ENCODE assay signal across 8 cellular contexts in genomic region chr6:31547727-31548422, GRCh38. TPM values are rescaled to one million over a fixed set of nuclear protein-coding genes. Genes with fewer than 3 reads are reported as not detected.
A peak's percentile ranks its signal among the peaks of the same experiment; 100 is the strongest.
DNase-seq lines count a peak whose midpoint lies in the region; ATAC-seq and TF ChIP-seq lines count a peak whose summit lies in the region.

No MANE protein-coding gene starts in this region.

- H3K27me3 ChIP-seq in AG04450 (ENCODE audit: control insufficient read depth, insufficient read depth, low read length) (no peaks in the 10 kb centered on the region), muscle layer of duodenum (ENCODE audit: low read depth, low read length) (no peaks in the 10 kb centered on the region)

- DNase-seq in AG04450 (ENCODE audit: low read depth, low spot score) (no peak), LNCaP clone FGC (ENCODE audit: low read depth) (no peak), choroid plexus epithelial cell (ENCODE audit: low read depth) (no peak), cerebellum (ENCODE audit: low spot score) (no peak), NCI-H748 (lab: John Stamatoyannopoulos, UW; ENCODE audit: unreplicated experiment) (no peak)
- no peak for DNase-seq in activated CD8-positive, alpha-beta memory T cell treated with anti-CD3 and anti-CD28 coated beads, Interleukin-2, amount 50 U/mL, for 4 hours

- H3K27ac ChIP-seq in AG04450 (ENCODE audit: low read depth, low read length) = peak overlapping the region; percentile 52
- H3K27ac ChIP-seq in muscle layer of duodenum (ENCODE audit: low read length) = peak overlapping the region; percentile 72

- peaks cover 4 to 20% of the 10 kb centered on the region in 2 donors for H3K4me1 ChIP-seq in muscle layer of duodenum (ENCODE audit: control insufficient read depth in 1 of 2, insufficient read depth in 2 of 2, low read length in 2 of 2)

- CTCF ChIA-PET in AG04450 (lab: Charles Lee) = interaction anchor here (1.6 to 14.1 kb wide), 3 partner anchors 34 to 62 kb away, joined by 11 to 388 read pairs (median 31); partner anchors contain the start of genes LTB and NCR3

- H3K36me3 ChIP-seq in muscle layer of duodenum (ENCODE audit: control insufficient read depth in 1 of 2, insufficient read depth in 2 of 2, low read length in 2 of 2) = peaks cover 7 to 13% of the 10 kb centered on the region in 2 donors

- H3K9me3 ChIP-seq in AG04450 (ENCODE audit: control insufficient read depth, insufficient read depth, low read length) (peaks cover 3% of the 10 kb centered on the region; the same call in 1 of the 2 replicates), muscle layer of duodenum (ENCODE audit: control insufficient read depth in 1 of 2, low read length in 2 of 2) (no peaks in the 10 kb centered on the region)

- H3K4me3 ChIP-seq in AG04450 (ENCODE audit: low read depth, low read length) = peak overlapping the region; percentile 60
- peak overlapping the region; percentile 60 for H3K4me3 ChIP-seq in LNCaP clone FGC (ENCODE audit: low read depth, low read length)
- peak overlapping the region; percentile 66 for H3K4me3 ChIP-seq in choroid plexus epithelial cell (ENCODE audit: low read depth, low read length)
- H3K4me3 ChIP-seq in muscle layer of duodenum (ENCODE audit: low read depth in 1 of 2, low read length in 2 of 2) = peak overlapping the region; percentile 61 to 74

- TF ChIP-seq CTCF in AG04450 (IDR thresholded peaks at IDR 0.05; ENCODE audit: low read depth, low read length) = no peak
- TF ChIP-seq CTCF in LNCaP clone FGC (IDR thresholded peaks at IDR 0.05; ENCODE audit: control insufficient read depth, extremely low read depth, insufficient read depth) = no peak
- TF ChIP-seq CTCF in choroid plexus epithelial cell (conservative IDR thresholded peaks at IDR 0.05; ENCODE audit: low read depth, low read length) = no peak

- no peak for ATAC-seq in GM21423 (IDR thresholded peaks at IDR 0.05; ENCODE audit: unreplicated experiment)

- POLR2A ChIA-PET in AG04450 (lab: Yijun Ruan, JAX) = interaction anchor here (0.6 to 2.7 kb wide), 3 partner anchors 41 to 795 kb away, joined by 4 to 17 read pairs (median 6); no protein-coding TSS in a partner anchor

RNA-seq across cellular contexts. Expression of gene NFKBIL1, which starts 0.5 kb away (rescaled TPM):
- polyA plus RNA-seq in AG04450 (2011; rRNA removed) = 5.1 and 5.4 TPM in 2 replicates
- polyA minus RNA-seq in AG04450 (2011; rRNA and poly(A)+ RNA removed) = 3.8 and 4.2 TPM in 2 replicates
- total RNA-seq in cerebellum = 15.3 TPM

RNA-seq across cellular contexts. Expression of gene ATP6V1G2, which starts 1.5 kb away (rescaled TPM):
- polyA plus RNA-seq in AG04450 (2011; rRNA removed) = 12.5 and 14.6 TPM in 2 replicates
- 2.8 and 5.7 TPM in 2 replicates for polyA minus RNA-seq in AG04450 (2011; rRNA and poly(A)+ RNA removed)
- total RNA-seq in cerebellum = 48.2 TPM

RNA-seq across cellular contexts. Expression of gene DDX39B, which starts 6.1 kb away (rescaled TPM):
- polyA plus RNA-seq in AG04450 (2011; rRNA removed) = 434 and 480 TPM in 2 replicates
- 965 and 1,105 TPM in 2 replicates for polyA minus RNA-seq in AG04450 (2011; rRNA and poly(A)+ RNA removed)
- 245 TPM for total RNA-seq in cerebellum

RNA-seq across cellular contexts. Expression of gene MCCD1, which starts 19.1 kb away (rescaled TPM):
- polyA plus RNA-seq in AG04450 (2011; rRNA removed) = not detected in 2 replicates
- polyA minus RNA-seq in AG04450 (2011; rRNA and poly(A)+ RNA removed) = not detected in 2 replicates
- not detected for total RNA-seq in cerebellum

RNA-seq across cellular contexts. Expression of gene LTA, which starts 24.2 kb away (rescaled TPM):
- polyA plus RNA-seq in AG04450 (2011; rRNA removed) = not detected in 2 replicates
- not detected in 2 replicates for polyA minus RNA-seq in AG04450 (2011; rRNA and poly(A)+ RNA removed)
- not detected for total RNA-seq in cerebellum
